ENCODE assay signal across 1 cellular context in genomic region chr19:34772697-34773554, GRCh38.
TF ChIP-seq lines count a peak whose summit lies in the region.

TSS of gene ZNF599 (minus strand) at chr19:34773215. CDS start at chr19:34772841, 374 bp downstream.

TF ChIP-seq in HepG2, 621 proteins besides CTCF, POLR2A, EP300 and RAD21 (continued from another document and continues in another):
- TF ChIP-seq ZNF607 (CRISPR knock-in tag; IDR thresholded peaks at IDR 0.05; ENCODE audit: borderline replicate concordance) (no peak; the same call in 1 of the 2 replicates), ZFP91 (CRISPR knock-in tag; IDR thresholded peaks at IDR 0.05; ENCODE audit: borderline replicate concordance) (peak; percentile 43; the same call in 1 of the 2 replicates), RERE (CRISPR knock-in tag; IDR thresholded peaks at IDR 0.05; ENCODE audit: low read depth) (no peak), ATF4 (CRISPR knock-in tag; IDR thresholded peaks at IDR 0.05) (no peak), NFATC3 (CRISPR knock-in tag; IDR thresholded peaks at IDR 0.05) (no peak), ZNF432 (CRISPR knock-in tag; IDR thresholded peaks at IDR 0.05; ENCODE audit: borderline replicate concordance) (no peak), MNT (IDR thresholded peaks at IDR 0.05) (no peak), SETDB1 (CRISPR knock-in tag; IDR thresholded peaks at IDR 0.05; ENCODE audit: borderline replicate concordance) (no peak), TAF1 (CRISPR knock-in tag; IDR thresholded peaks at IDR 0.05) (peak; percentile 59; the same call in 1 of the 2 replicates), SIX1 (CRISPR knock-in tag; IDR thresholded peaks at IDR 0.05; ENCODE audit: borderline replicate concordance) (no peak), CSRNP1 (CRISPR knock-in tag; IDR thresholded peaks at IDR 0.05) (no peak), NFE2L2 (IDR thresholded peaks at IDR 0.05; ENCODE audit: low read length) (no peak), E2F1 (CRISPR knock-in tag; IDR thresholded peaks at IDR 0.05) (no peak), SOX6 (IDR thresholded peaks at IDR 0.05) (no peak), SOX6 (CRISPR knock-in tag; IDR thresholded peaks at IDR 0.05) (peak; percentile 65), ZNF496 (CRISPR knock-in tag; IDR thresholded peaks at IDR 0.05; ENCODE audit: insufficient replicate concordance) (no peak), ZNF597 (CRISPR knock-in tag; IDR thresholded peaks at IDR 0.05) (no peak), ZBTB14 (CRISPR knock-in tag; IDR thresholded peaks at IDR 0.05) (no peak), ZNF280B (CRISPR knock-in tag; IDR thresholded peaks at IDR 0.05; ENCODE audit: borderline replicate concordance) (0 out of 2 replicates have a peak, but pooled peaks have one; percentile 73), KLF16 (CRISPR knock-in tag; IDR thresholded peaks at IDR 0.05) (peak in 1 of 2 experiments; percentile 89; a peak in 2 of 4 replicates), CSRNP2 (CRISPR knock-in tag; conservative IDR thresholded peaks at IDR 0.05; ENCODE audit: low read depth) (no peak), PAWR (CRISPR knock-in tag; IDR thresholded peaks at IDR 0.05; ENCODE audit: borderline replicate concordance) (no peak), ZNF282 (IDR thresholded peaks at IDR 0.05; ENCODE audit: partially characterized antibody) (no peak), ZNF17 (CRISPR knock-in tag; IDR thresholded peaks at IDR 0.05) (no peak), REXO4 (CRISPR knock-in tag; IDR thresholded peaks at IDR 0.05; ENCODE audit: borderline replicate concordance) (no peak), KAT7 (CRISPR knock-in tag; IDR thresholded peaks at IDR 0.05; ENCODE audit: borderline replicate concordance) (peak; percentile 77; the same call in 1 of the 2 replicates), ZNF362 (CRISPR knock-in tag; IDR thresholded peaks at IDR 0.05; ENCODE audit: borderline replicate concordance) (no peak), SRSF4 (IDR thresholded peaks at IDR 0.05; ENCODE audit: low read depth, low read length, poor library complexity, severe bottlenecking) (no peak), IKZF5 (CRISPR knock-in tag; IDR thresholded peaks at IDR 0.05) (0 out of 2 replicates have a peak, but pooled peaks have one; percentile 33), ZNF784 (CRISPR knock-in tag; IDR thresholded peaks at IDR 0.05; ENCODE audit: borderline replicate concordance) (no peak)
